ENCODE assay signal across 26 cellular contexts in genomic region chr7:81075150-81075549, GRCh38.
A peak's percentile ranks its signal among the peaks of the same experiment; 100 is the strongest.
DNase-seq lines count a peak whose midpoint lies in the region; ATAC-seq, FAIRE-seq and TF ChIP-seq lines count a peak whose summit lies in the region.
"Had no signal": no experiment of that assay in that cellular context is flagged by ENCODE, and none has a peak within 500 bp of the region (broad histone marks: within the 10 kb centered on the region; RNA-seq: fewer than 3 reads in every experiment).

No MANE protein-coding gene starts in this region.

- H4K8ac ChIP-seq in trophoblast cell (ENCODE audit: low read depth, low read length) = no peak overlapping the region

- no peak for TF ChIP-seq POLR2A in H54 (IDR thresholded peaks at IDR 0.05; ENCODE audit: low read depth, low read length)
- TF ChIP-seq POLR2A in GM12891 (IDR thresholded peaks at IDR 0.05; ENCODE audit: low read depth, low read length) = no peak

- H3K79me2 ChIP-seq in GM23248 (ENCODE audit: insufficient read depth) = no peaks in the 10 kb centered on the region
- H3K79me2 ChIP-seq in trophoblast cell (ENCODE audit: control insufficient read depth, insufficient read depth, low read length, poor library complexity) = no peaks in the 10 kb centered on the region

- H3K36me3 ChIP-seq in GM23248 (ENCODE audit: low read depth) = no peaks in the 10 kb centered on the region
- H3K36me3 ChIP-seq in trophoblast cell (ENCODE audit: control insufficient read depth in 1 of 2, insufficient read depth in 2 of 2, low read length in 2 of 2) = no peaks in the 10 kb centered on the region
- H3K36me3 ChIP-seq: cardiac muscle cell, HAP-1, prostate gland, stomach, tibial nerve, WERI-Rb-1 had no signal

- H3K23ac ChIP-seq in trophoblast cell (ENCODE audit: low read length) = no peak overlapping the region

- H3K4ac ChIP-seq in trophoblast cell (ENCODE audit: low read depth, low read length) = no peak overlapping the region

- H3F3A ChIP-seq in GM23248 (ENCODE audit: insufficient read depth) = peaks cover 12% of the 10 kb centered on the region; the same call in 1 of the 2 replicates

- no peak overlapping the region for H4K12ac ChIP-seq in trophoblast cell (ENCODE audit: low read depth, low read length)

- H2AFZ ChIP-seq in GM23248 = no peak overlapping the region
- no peak overlapping the region for H2AFZ ChIP-seq in trophoblast cell (ENCODE audit: insufficient read depth, low read length, poor library complexity)

- no peak overlapping the region for H3K14ac ChIP-seq in trophoblast cell (ENCODE audit: low read length)

- H3K4me2 ChIP-seq in GM23248 (ENCODE audit: unreplicated experiment) (no peak overlapping the region), trophoblast cell (ENCODE audit: low read length) (no peak overlapping the region)

- H2BK5ac ChIP-seq in trophoblast cell (ENCODE audit: low read depth, low read length, poor library complexity) = no peak overlapping the region

- H4K91ac ChIP-seq in trophoblast cell (ENCODE audit: low read depth, low read length) = no peak overlapping the region

- ATAC-seq in HG03135 (IDR thresholded peaks at IDR 0.05; ENCODE audit: unreplicated experiment) = no peak
- ATAC-seq: Right ventricle myocardium inferior had no signal

- no peaks in the 10 kb centered on the region for H4K20me1 ChIP-seq in GM23248 (ENCODE audit: insufficient read depth)

- H3K18ac ChIP-seq in trophoblast cell (ENCODE audit: low read length) = no peak overlapping the region

- in situ Hi-C loops in GM23248 (cut with MboI) (no loop called here), astrocyte of the spinal cord (cut with HindIII; ENCODE audit: low sequenced_read_pairs) (no loop called here)

- H3K9me3 ChIP-seq in GM23248 (ENCODE audit: low read depth) = no peaks in the 10 kb centered on the region
- peaks cover 8% of the 10 kb centered on the region for H3K9me3 ChIP-seq in trophoblast cell (ENCODE audit: insufficient read depth, low read depth, low read length)
- H3K9me3 ChIP-seq: HAP-1, prostate gland had no signal

- H2BK12ac ChIP-seq in trophoblast cell (ENCODE audit: low read length) = no peak overlapping the region

- no peaks in the 10 kb centered on the region for H3K79me1 ChIP-seq in trophoblast cell (ENCODE audit: low read length)

- H3K9ac ChIP-seq in GM23248 (no peak overlapping the region), trophoblast cell (ENCODE audit: low read length) (no peak overlapping the region)

- H2AK5ac ChIP-seq in trophoblast cell (ENCODE audit: low read length) = no peak overlapping the region

- DNase-seq in GM23248 = peak; percentile 53
- peak; percentile 15 for DNase-seq in NCI-H226
- DNase-seq in astrocyte of the spinal cord (ENCODE audit: low read depth, low spot score) = peak; percentile 52
- DNase-seq in trophoblast cell = peak; percentile 14 to 62
- DNase-seq in NCI-H748 (lab: John Stamatoyannopoulos, UW; ENCODE audit: unreplicated experiment) = no peak
- no peak for DNase-seq in H54 (ENCODE audit: insufficient read length, low spot score)
- DNase-seq in GM12891 (ENCODE audit: insufficient read length, low spot score) = no peak
- DNase-seq: activated CD4-positive, alpha-beta T cell treated with anti-CD3 and anti-CD28 coated beads, Interleukin-2, amount 10 ng/mL, durations not matched to agents 24 days and 14 days; activated naive CD4-positive, alpha-beta T cell treated with anti-CD3 and anti-CD28 coated beads for 36 hours; activated T-cell treated with anti-CD3 and anti-CD28 coated beads, Interleukin-2, amount 50 U/mL, for 48 hours; CD4-positive, alpha-beta T cell; DMS153; endodermal cell; kidney glomerular epithelial cell; MM.1S; NCI-H1436 treated with DMSO at 0.1 percent for 48 hours; NCI-H510A; stimulated activated CD8-positive, alpha-beta memory T cell treated with anti-CD3 and anti-CD28 coated beads, Interleukin-4, amount 100 ng/mL, for 48 hours; stomach; WERI-Rb-1 had no signal

- no peaks in the 10 kb centered on the region for H3K9me2 ChIP-seq in GM23248 (ENCODE audit: insufficient read depth)

- FAIRE-seq in H54 (lab: Jason Lieb, UNC) (no peak), GM12891 (lab: Jason Lieb, UNC) (no peak)

- H3K4me3 ChIP-seq in GM23248 (no peak overlapping the region), astrocyte of the spinal cord (ENCODE audit: low read depth, low read length) (no peak overlapping the region), trophoblast cell (ENCODE audit: low read depth, low read length) (no peak overlapping the region)
- H3K4me3 ChIP-seq: cardiac muscle cell, HAP-1, prostate gland, stomach, tibial nerve had no signal

- H3K27ac ChIP-seq in GM23248 (no peak overlapping the region), trophoblast cell (ENCODE audit: low read depth, low read length) (no peak overlapping the region)
- H3K27ac ChIP-seq: cardiac muscle cell, prostate gland, stomach, tibial nerve, WERI-Rb-1 had no signal

- H3K4me1 ChIP-seq in GM23248 (ENCODE audit: insufficient read depth) = peaks cover 13% of the 10 kb centered on the region
- H3K4me1 ChIP-seq in trophoblast cell (ENCODE audit: control insufficient read depth in 1 of 2, insufficient read depth in 2 of 2, low read length in 2 of 2) = peaks cover 0 to 3% of the 10 kb centered on the region in 2 experiments
- H3K4me1 ChIP-seq: HAP-1, prostate gland, stomach, tibial nerve had no signal

- no peak overlapping the region for H2BK120ac ChIP-seq in trophoblast cell (ENCODE audit: insufficient read depth, low read length, poor library complexity)

- no peaks in the 10 kb centered on the region for H3K27me3 ChIP-seq in GM23248 (replicated peaks; ENCODE audit: insufficient read depth)
- H3K27me3 ChIP-seq in trophoblast cell (ENCODE audit: insufficient read depth, low read length) = no peaks in the 10 kb centered on the region
- H3K27me3 ChIP-seq: cardiac muscle cell, stomach, tibial nerve had no signal

- 8 to 12% methylated on average over 2 of the region's 2 CpGs for WGBS in GM23248 (ENCODE audit: low coverage in 1 of 2, low lambda C conversion rate in 2 of 2, missing lambda C conversion rate in 2 of 2), 2 experiments
- no CpG with 5 or more reads among the region's 2 CpGs for WGBS in trophoblast cell (ENCODE audit: extremely low coverage, insufficient coverage, insufficient read length)

- TF ChIP-seq CTCF in astrocyte of the spinal cord (IDR thresholded peaks at IDR 0.05; ENCODE audit: low read depth, low read length) = no peak

TF ChIP-seq in GM12891, 5 proteins besides CTCF, POLR2A, EP300 and RAD21:
- TF ChIP-seq TAF1 (IDR thresholded peaks at IDR 0.05; ENCODE audit: low read depth, low read length) = no peak
- TF ChIP-seq PAX5 (IDR thresholded peaks at IDR 0.05; ENCODE audit: insufficient read depth, low read length, severe bottlenecking) = no peak
- TF ChIP-seq POU2F2 (IDR thresholded peaks at IDR 0.05; ENCODE audit: low read depth, low read length) = no peak
- no peak for TF ChIP-seq POLR2AphosphoS5 (IDR thresholded peaks at IDR 0.05; ENCODE audit: low read depth, low read length)
- no peak for TF ChIP-seq SPI1 (IDR thresholded peaks at IDR 0.05; ENCODE audit: low read depth, low read length)

Comparison
In these comparisons a context has a peak if more than half of its experiments do, and no peak if none do; other contexts are left out.
1. DNase-seq: peak in GM23248 (single experiment), NCI-H226 (single experiment), astrocyte of the spinal cord (single experiment) and trophoblast cell (2 of 2); none in NCI-H748 (single experiment), H54 (single experiment) and GM12891 (single experiment).